Comparison of ENCODE assay signal across 1 cellular context in genomic region chr16:74752756-74753155, GRCh38.
TF ChIP-seq lines count a peak whose summit lies in the region.

No MANE protein-coding gene starts in this region.

TF ChIP-seq in GM23338, 12 proteins besides CTCF, POLR2A, EP300 and RAD21 (continued from another document):
- TF ChIP-seq ZNF462 (CRISPR knock-in tag; IDR thresholded peaks at IDR 0.05) (no peak), EZH2 (IDR thresholded peaks at IDR 0.05; ENCODE audit: low read depth, unreplicated experiment) (no peak), CREB1 (CRISPR knock-in tag; IDR thresholded peaks at IDR 0.05; ENCODE audit: low read depth) (no peak), EZH2phosphoT487 (IDR thresholded peaks at IDR 0.05; ENCODE audit: unreplicated experiment) (no peak)
